ENCODE assay signal across 12 cellular contexts in the genomic region with DNA sequence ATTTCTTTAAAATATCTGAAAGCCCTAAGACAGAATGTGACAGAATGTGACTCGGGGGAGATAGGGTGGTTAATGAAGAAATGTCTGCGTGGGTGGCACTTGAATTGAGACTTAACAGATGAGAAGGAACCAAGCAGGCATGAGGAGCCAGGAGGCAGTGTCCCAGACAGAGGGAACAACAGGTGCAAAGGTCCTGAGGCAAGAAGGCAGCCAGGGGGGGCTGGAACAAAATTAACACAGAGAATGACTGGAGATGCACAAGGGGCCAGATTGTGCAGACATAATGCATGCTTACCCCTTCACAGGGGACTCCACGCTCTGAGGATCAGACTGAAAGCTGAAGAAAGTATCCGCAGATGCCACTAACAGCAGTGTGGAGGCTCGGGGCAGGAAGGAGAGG. TPM values are rescaled to one million over a fixed set of nuclear protein-coding genes. Genes with fewer than 3 reads are reported as not detected.
DNase-seq lines count a peak whose midpoint lies in the region; ATAC-seq, FAIRE-seq and TF ChIP-seq lines count a peak whose summit lies in the region.
"Had no signal": no experiment of that assay in that cellular context is flagged by ENCODE, and none has a peak within 500 bp of the region (broad histone marks: within the 10 kb centered on the region; RNA-seq: fewer than 3 reads in every experiment).

No MANE protein-coding gene starts in this region.

- H3K4me3 ChIP-seq in GM06990 (replicated peaks; ENCODE audit: low read depth, low read length), result peak overlapping the region; percentile 81
- peak overlapping the region; percentile 90 for H3K4me3 ChIP-seq in OCI-LY7 (ENCODE audit: low read depth, low read length, poor library complexity, severe bottlenecking)
- H3K4me3 ChIP-seq in esophagus (ENCODE audit: low read depth in 1 of 2, low read length in 2 of 2), result peak overlapping the region; percentile 24 to 89
- peak overlapping the region in 3 of 4 donors; percentile 67 to 83 (median 83) for H3K4me3 ChIP-seq in pancreas

- no peaks in the 10 kb centered on the region for H3K27me3 ChIP-seq in GM06990 (replicated peaks; ENCODE audit: control insufficient read depth, insufficient read depth, low read length)
- H3K27me3 ChIP-seq in esophagus (ENCODE audit: control insufficient read depth in 1 of 2, insufficient read depth in 2 of 2, low read length in 2 of 2), result no peaks in the 10 kb centered on the region
- no peaks in the 10 kb centered on the region for H3K27me3 ChIP-seq in pancreas

- CTCF ChIA-PET in OCI-LY7 (lab: Charles Lee; ENCODE audit: unreplicated experiment), result no interaction called here

- BruUV-seq in OCI-LY7 (replicated peaks; lab: Mats Ljungman, UMichigan), result no TSS peak

- H4K20me1 ChIP-seq in OCI-LY7 (ENCODE audit: insufficient read depth, low read length), result peaks cover 11% of the 10 kb centered on the region; the same call in 1 of the 2 replicates

- 50 to 60% methylated on average over 5 of the region's 5 CpGs for WGBS in esophagus, 2 donors
- WGBS in pancreas, 2 donors, result 39% methylated on average over 5 of the region's 5 CpGs

- H3K79me2 ChIP-seq in OCI-LY7 (ENCODE audit: insufficient read depth, low read depth, low read length), result peaks cover 60% of the 10 kb centered on the region

- H3K36me3 ChIP-seq in GM06990 (ENCODE audit: control insufficient read depth, insufficient read depth, low read length) (peaks cover 11% of the 10 kb centered on the region), OCI-LY7 (ENCODE audit: insufficient read depth, low read length) (peaks cover 41% of the 10 kb centered on the region), esophagus (ENCODE audit: control insufficient read depth in 2 of 2, insufficient read depth in 2 of 2, low read length in 1 of 2) (peaks cover 5% of the 10 kb centered on the region in 2 donors), pancreas (no peaks in the 10 kb centered on the region)

- TF ChIP-seq CTCF in GM06990 (IDR thresholded peaks at IDR 0.05; ENCODE audit: insufficient read depth, low read length, poor library complexity, severe bottlenecking), result no peak
- TF ChIP-seq CTCF in OCI-LY7 (conservative IDR thresholded peaks at IDR 0.05; ENCODE audit: low read length), result no peak
- TF ChIP-seq CTCF in pancreas (IDR thresholded peaks at IDR 0.05), result no peak

- H3K4me2 ChIP-seq in OCI-LY7 (ENCODE audit: low read length), result peak overlapping the region; percentile 98

- H3K9me3 ChIP-seq in OCI-LY7 (ENCODE audit: low read length) (no peaks in the 10 kb centered on the region), esophagus (ENCODE audit: control insufficient read depth in 2 of 2, insufficient read depth in 1 of 2, low read depth in 1 of 2, low read length in 1 of 2) (no peaks in the 10 kb centered on the region), pancreas (no peaks in the 10 kb centered on the region)

- DNase-seq in GM06990 (ENCODE audit: extremely low read depth, insufficient read length) (no peak), OCI-LY7 (ENCODE audit: low spot score) (no peak), pancreas (peak in 1 of 6 donors; percentile 7), NCI-H1417 treated with DMSO at 0.1 percent for 48 hours (lab: John Stamatoyannopoulos, UW) (no peak), SK-N-DZ (ENCODE audit: low spot score) (no peak), NAMALWA (ENCODE audit: low spot score) (no peak)
- DNase-seq: midbrain had no signal

- no peak for ATAC-seq in pancreas
- no peak for ATAC-seq in GM18870 (IDR thresholded peaks at IDR 0.05; ENCODE audit: unreplicated experiment)

- no peak overlapping the region for H3K27ac ChIP-seq in OCI-LY7 (ENCODE audit: low read depth, low read length, poor library complexity, severe bottlenecking)
- peak overlapping the region; percentile 82 to 95 for H3K27ac ChIP-seq in esophagus (ENCODE audit: low read depth in 2 of 2, low read length in 1 of 2)
- H3K27ac ChIP-seq in pancreas, result no peak overlapping the region

- POLR2A ChIA-PET in OCI-LY7 (lab: Charles Lee), result interaction anchor here (0.7 to 5.4 kb wide), 4 partner anchors 11 to 420 kb away, joined by 3 to 35 read pairs (median 3); no protein-coding TSS in a partner anchor

- no peak overlapping the region for H2AFZ ChIP-seq in OCI-LY7 (ENCODE audit: low read length)

- H3K9me2 ChIP-seq in OCI-LY7 (ENCODE audit: insufficient read depth, low read length), result no peaks in the 10 kb centered on the region

- FAIRE-seq in pancreas (lab: Jason Lieb, UNC), result no peak
- FAIRE-seq: endometrium had no signal

- H3K4me1 ChIP-seq in OCI-LY7 (ENCODE audit: insufficient read depth, low read length, poor library complexity, severe bottlenecking) (peaks cover 37% of the 10 kb centered on the region), esophagus (ENCODE audit: control insufficient read depth in 2 of 2, insufficient read depth in 2 of 2, low read length in 1 of 2) (peaks cover 2 to 12% of the 10 kb centered on the region in 2 donors), pancreas (peaks cover 8 to 39% (median 12%) of the 10 kb centered on the region in 3 donors)

- intact Hi-C loops in OCI-LY7 (cut with micrococcal nuclease; ENCODE audit: unreplicated experiment) (loop anchor here (2.0 kb wide), 1 partner anchor 37 kb away; no protein-coding TSS in a partner anchor), pancreas (cut with DNase I) (no loop called here)

RNA-seq across cellular contexts. Expression of a gene that starts 1.7 kb away (rescaled TPM):
- 144 and 151 TPM in 2 replicates for total RNA-seq in OCI-LY7 (2014; rRNA removed; shearing (Covaris generic))
- total RNA-seq in OCI-LY7 (2022), result 103 and 116 TPM in 2 replicates
- 100 to 1,000 TPM in 1 of 2 donors, 10 to 100 TPM in 1; 84.0 to 190 TPM for polyA plus RNA-seq in esophagus
- total RNA-seq in pancreas, result 100 to 1,000 TPM in 2 of 6 donors, 10 to 100 TPM in 4; 71.1 to 128 (median 92.6) TPM
- polyA plus RNA-seq in pancreas, result 100 to 1,000 TPM in 1 of 2 donors, 10 to 100 TPM in 1; 80.7 to 110 TPM
- 222 and 238 TPM in 2 replicates for polyA plus RNA-seq in SK-N-DZ (2014; cell fraction: cytosol; rRNA removed)
- polyA plus RNA-seq in SK-N-DZ (2014; cell fraction: nucleus; rRNA removed), result 130 and 183 TPM in 2 replicates

RNA-seq across cellular contexts. Expression of a gene that starts 8.0 kb away (rescaled TPM):
- total RNA-seq in OCI-LY7 (2014; rRNA removed; shearing (Covaris generic)), result 33.0 and 43.3 TPM in 2 replicates
- 41.7 and 46.3 TPM in 2 replicates for total RNA-seq in OCI-LY7 (2022)
- 10 to 100 TPM; 49.7 to 74.5 TPM for polyA plus RNA-seq in esophagus
- total RNA-seq in pancreas, result 10 to 100 TPM in 4 of 6 donors, 1 to 10 TPM in 2; 7.0 to 15.7 (median 11.3) TPM
- polyA plus RNA-seq in pancreas, result 10 to 100 TPM; 24.7 to 30.9 TPM
- polyA plus RNA-seq in SK-N-DZ (2014; cell fraction: cytosol; rRNA removed), result 20.8 and 55.9 TPM in 2 replicates
- 62.5 and 74.6 TPM in 2 replicates for polyA plus RNA-seq in SK-N-DZ (2014; cell fraction: nucleus; rRNA removed)

RNA-seq across cellular contexts. Expression of a gene that starts 34.5 kb away (rescaled TPM):
- 0.05 and 0.35 TPM in 2 replicates for total RNA-seq in OCI-LY7 (2014; rRNA removed; shearing (Covaris generic))
- total RNA-seq in OCI-LY7 (2022) (0.46 and 0.63 TPM in 2 replicates), pancreas (not detected)
- polyA plus RNA-seq in esophagus (under 1 TPM; 0.13 to 0.49 TPM), pancreas (not detected)
- polyA plus RNA-seq in SK-N-DZ (2014; cell fraction: cytosol; rRNA removed), result not detected in 2 replicates
- polyA plus RNA-seq in SK-N-DZ (2014; cell fraction: nucleus; rRNA removed), result not detected in 2 replicates
- total RNA-seq: activated CD8-positive, alpha-beta memory T cell treated with anti-CD3 and anti-CD28 coated beads for 36 hours; H4 had no signal

RNA-seq across cellular contexts. Expression of a gene that starts 38.1 kb away (rescaled TPM):
- 109 and 130 TPM in 2 replicates for total RNA-seq in OCI-LY7 (2014; rRNA removed; shearing (Covaris generic))
- total RNA-seq in OCI-LY7 (2022) (81.3 and 105 TPM in 2 replicates), pancreas (1 to 10 TPM; 3.0 to 7.1 (median 5.4) TPM)
- polyA plus RNA-seq in esophagus (10 to 100 TPM; 14.4 to 32.3 TPM), pancreas (10 to 100 TPM; 34.2 to 55.0 TPM)
- 263 and 287 TPM in 2 replicates for polyA plus RNA-seq in SK-N-DZ (2014; cell fraction: cytosol; rRNA removed)
- polyA plus RNA-seq in SK-N-DZ (2014; cell fraction: nucleus; rRNA removed), result 398 TPM in 2 replicates

RNA-seq across cellular contexts. Expression of a gene that starts 46.2 kb away (rescaled TPM):
- 217 and 249 TPM in 2 replicates for total RNA-seq in OCI-LY7 (2014; rRNA removed; shearing (Covaris generic))
- 203 and 232 TPM in 2 replicates for total RNA-seq in OCI-LY7 (2022)
- polyA plus RNA-seq in esophagus, result 100 to 1,000 TPM; 120 to 135 TPM
- 100 to 1,000 TPM in 4 of 6 donors, 10 to 100 TPM in 2; 77.8 to 153 (median 127) TPM for total RNA-seq in pancreas
- 100 to 1,000 TPM in 1 of 2 donors, 10 to 100 TPM in 1; 98.6 to 134 TPM for polyA plus RNA-seq in pancreas
- 367 and 387 TPM in 2 replicates for polyA plus RNA-seq in SK-N-DZ (2014; cell fraction: cytosol; rRNA removed)
- polyA plus RNA-seq in SK-N-DZ (2014; cell fraction: nucleus; rRNA removed), result 166 and 262 TPM in 2 replicates

Comparison
In these comparisons a context has a peak if more than half of its experiments do, and no peak if none do; other contexts are left out.
1. H3K27ac ChIP-seq: peak in esophagus (2 of 2); none in OCI-LY7 (single experiment) and pancreas (0 of 4).
2. Peak in every context shown above with its lines, with median percentiles within 50 percentile points of each other: H3K4me3 ChIP-seq.